ENCODE assay signal across 8 cellular contexts in the genomic region with DNA sequence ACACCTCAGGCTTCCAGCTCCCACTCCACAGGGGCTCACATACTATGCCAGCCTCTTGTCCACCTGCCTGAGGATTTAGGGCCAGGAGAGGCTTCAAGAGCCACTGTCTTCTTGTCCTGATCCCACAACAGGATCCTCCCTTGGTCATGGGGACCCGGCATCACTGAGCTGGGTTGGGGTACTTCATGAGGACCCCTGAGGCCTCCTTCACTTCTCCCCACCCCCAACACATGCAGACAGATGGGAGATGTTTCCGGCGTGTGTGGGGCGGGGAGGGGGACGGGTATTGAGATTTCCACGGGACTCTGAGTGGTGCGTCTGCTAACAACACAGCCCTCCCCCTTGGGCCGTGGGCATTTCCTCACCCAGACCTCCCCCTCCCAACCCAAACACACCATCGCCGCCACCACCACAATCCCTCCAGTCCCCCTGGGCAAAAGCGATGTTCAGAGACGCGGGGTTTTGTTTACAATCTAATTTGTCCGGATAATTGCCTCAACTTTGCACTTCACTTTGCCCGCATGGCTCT. TPM values are rescaled to one million over a fixed set of nuclear protein-coding genes. Genes with fewer than 3 reads are reported as not detected.
A peak's percentile ranks its signal among the peaks of the same experiment; 100 is the strongest.
DNase-seq lines count a peak whose midpoint lies in the region; ATAC-seq and TF ChIP-seq lines count a peak whose summit lies in the region.

No MANE protein-coding gene starts in this region.

- peaks cover 4% of the 10 kb centered on the region for H3K36me3 Mint-ChIP-seq in activated CD4-positive, alpha-beta T cell treated with anti-CD3 and anti-CD28 coated beads for 36 hours (ENCODE audit: low read depth)
- H3K36me3 Mint-ChIP-seq in WTC11 = no peaks in the 10 kb centered on the region

- H3K4me1 Mint-ChIP-seq in activated CD4-positive, alpha-beta T cell treated with anti-CD3 and anti-CD28 coated beads for 36 hours = peaks cover 15% of the 10 kb centered on the region
- H3K4me1 Mint-ChIP-seq in WTC11 = peaks cover 36% of the 10 kb centered on the region

- TF ChIP-seq EP300 in suprapubic skin (IDR thresholded peaks at IDR 0.05) = no peak

- WGBS in suprapubic skin = 28% methylated on average over 15 of the region's 15 CpGs

- H3K27me3 Mint-ChIP-seq in activated CD4-positive, alpha-beta T cell treated with anti-CD3 and anti-CD28 coated beads for 36 hours = peaks cover 6% of the 10 kb centered on the region
- H3K27me3 Mint-ChIP-seq in WTC11 (ENCODE audit: low read depth) = peaks cover 74% of the 10 kb centered on the region

- H3K27ac Mint-ChIP-seq in activated CD4-positive, alpha-beta T cell treated with anti-CD3 and anti-CD28 coated beads for 36 hours = peak overlapping the region; percentile 77
- H3K27ac Mint-ChIP-seq in WTC11 = no peak overlapping the region

- H3K27me3 ChIP-seq in iPS-15b (ENCODE audit: control insufficient read depth, insufficient read depth, low read length) = peaks cover 73% of the 10 kb centered on the region
- peaks cover 2% of the 10 kb centered on the region for H3K27me3 ChIP-seq in suprapubic skin

- H3K9ac ChIP-seq in iPS-15b (ENCODE audit: low read depth, low read length) = no peak overlapping the region

- intact Hi-C loops in activated CD4-positive, alpha-beta T cell treated with anti-CD3 and anti-CD28 coated beads for 36 hours (cut with DNase I, micrococcal nuclease) = loop anchor here in 1 of 2 experiments (5.0 kb wide), 2 partner anchors 352 to 502 kb away; partner anchors contain the start of gene USP49

- TF ChIP-seq CTCF in WTC11 (IDR thresholded peaks at IDR 0.05) = no peak
- no peak for TF ChIP-seq CTCF in suprapubic skin (IDR thresholded peaks at IDR 0.05)

- POLR2A ChIA-PET in activated CD4-positive, alpha-beta T cell treated with anti-CD3 and anti-CD28 coated beads for 36 hours (lab: Charles Lee) = interaction anchor here (1.5 kb wide), 1 partner anchor 13 kb away, joined by 5 read pairs; no protein-coding TSS in a partner anchor
- POLR2A ChIA-PET in WTC11 (lab: Charles Lee) = interaction anchor here (1.1 kb wide), 1 partner anchor 173 kb away, joined by 4 read pairs; no protein-coding TSS in a partner anchor

- H3K4me3 ChIP-seq in iPS-15b (ENCODE audit: low read depth, low read length) (peak overlapping the region; percentile 80), suprapubic skin (peak overlapping the region; percentile 74)

- no peaks in the 10 kb centered on the region for H3K9me3 ChIP-seq in iPS-15b (ENCODE audit: control insufficient read depth, insufficient read depth, low read length)
- H3K9me3 ChIP-seq in suprapubic skin = no peaks in the 10 kb centered on the region

- DNase-seq in activated CD4-positive, alpha-beta T cell treated with anti-CD3 and anti-CD28 coated beads for 36 hours = no peak
- DNase-seq in activated CD4-positive, alpha-beta T cell treated with anti-CD3 and anti-CD28 coated beads for 4 hours = no peak
- DNase-seq in WTC11 (ENCODE audit: low spot score) (no peak), suprapubic skin (ENCODE audit: low spot score in 2 of 2) (no peak), GDM1 (lab: John Stamatoyannopoulos, UW) (no peak), amniotic stem cell (lab: John Stamatoyannopoulos, UW) (no peak), globus pallidus (ENCODE audit: low spot score) (no peak)

- TF ChIP-seq POLR2A in suprapubic skin (IDR thresholded peaks at IDR 0.05) = no peak

- H3K36me3 ChIP-seq in iPS-15b (ENCODE audit: control insufficient read depth, insufficient read depth, low read length) (no peaks in the 10 kb centered on the region), suprapubic skin (no peaks in the 10 kb centered on the region)

- H3K4me3 Mint-ChIP-seq in activated CD4-positive, alpha-beta T cell treated with anti-CD3 and anti-CD28 coated beads for 36 hours = peak overlapping the region; percentile 84
- peak overlapping the region; percentile 83 for H3K4me3 Mint-ChIP-seq in WTC11

- H3K4me1 ChIP-seq in iPS-15b (ENCODE audit: control insufficient read depth, insufficient read depth, low read length) = peaks cover 21% of the 10 kb centered on the region
- H3K4me1 ChIP-seq in suprapubic skin = peaks cover 34% of the 10 kb centered on the region

- ATAC-seq in activated CD4-positive, alpha-beta T cell treated with anti-CD3 and anti-CD28 coated beads for 36 hours = no peak
- no peak for ATAC-seq in WTC11

- no peaks in the 10 kb centered on the region for H3K9me3 Mint-ChIP-seq in activated CD4-positive, alpha-beta T cell treated with anti-CD3 and anti-CD28 coated beads for 36 hours (ENCODE audit: low read depth)
- H3K9me3 Mint-ChIP-seq in WTC11 = no peaks in the 10 kb centered on the region

- H3K27ac ChIP-seq in suprapubic skin = no peak overlapping the region

- CTCF ChIA-PET in activated CD4-positive, alpha-beta T cell treated with anti-CD3 and anti-CD28 coated beads for 36 hours (lab: Charles Lee) = interaction anchor here (1.0 kb wide), 1 partner anchor 138 kb away, joined by 3 read pairs; no protein-coding TSS in a partner anchor
- CTCF ChIA-PET in WTC11 (lab: Charles Lee) = interaction anchor here (1.2 to 2.4 kb wide), 5 partner anchors 34 to 121 kb away, joined by 3 to 7 read pairs (median 6); no protein-coding TSS in a partner anchor

TF ChIP-seq in WTC11, 78 proteins besides CTCF, POLR2A, EP300 and RAD21:
- TF ChIP-seq NFYB (CRISPR knock-in tag; conservative IDR thresholded peaks at IDR 0.05; ENCODE audit: low read depth) (no peak), JUN (CRISPR knock-in tag; IDR thresholded peaks at IDR 0.05) (peak; percentile 5; the same call in 1 of the 2 replicates)

RNA-seq across cellular contexts. Expression of gene FOXP4, which starts 0.9 kb away (rescaled TPM):
- total RNA-seq in activated CD4-positive, alpha-beta T cell treated with anti-CD3 and anti-CD28 coated beads for 36 hours = 10 to 100 TPM; 11.1 to 13.8 TPM
- total RNA-seq in WTC11 (2021) (19.5 to 36.6 TPM (median 19.8 TPM) in 3 replicates), suprapubic skin (10 to 100 TPM in 2 of 4 donors, 1 to 10 TPM in 2; 8.1 to 12.1 (median 10.4) TPM)
